1 cellular context compared by ENCODE assay signal in genomic region chr12:124487834-124488165, GRCh38.
TF ChIP-seq lines count a peak whose summit lies in the region.

No MANE protein-coding gene starts in this region.

TF ChIP-seq in K562, 482 proteins besides CTCF, POLR2A, EP300 and RAD21 (continued from another document):
- TF ChIP-seq, protein P1, sequence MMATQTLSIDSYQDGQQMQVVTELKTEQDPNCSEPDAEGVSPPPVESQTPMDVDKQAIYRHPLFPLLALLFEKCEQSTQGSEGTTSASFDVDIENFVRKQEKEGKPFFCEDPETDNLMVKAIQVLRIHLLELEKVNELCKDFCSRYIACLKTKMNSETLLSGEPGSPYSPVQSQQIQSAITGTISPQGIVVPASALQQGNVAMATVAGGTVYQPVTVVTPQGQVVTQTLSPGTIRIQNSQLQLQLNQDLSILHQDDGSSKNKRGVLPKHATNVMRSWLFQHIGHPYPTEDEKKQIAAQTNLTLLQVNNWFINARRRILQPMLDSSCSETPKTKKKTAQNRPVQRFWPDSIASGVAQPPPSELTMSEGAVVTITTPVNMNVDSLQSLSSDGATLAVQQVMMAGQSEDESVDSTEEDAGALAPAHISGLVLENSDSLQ (IDR thresholded peaks at IDR 0.05) = peak; percentile 3; the same call in 1 of the 2 replicates
- no peak for TF ChIP-seq TAL1 (IDR thresholded peaks at IDR 0.05)
- peak; percentile 70 for TF ChIP-seq ZEB2 (IDR thresholded peaks at IDR 0.05)
- TF ChIP-seq SP2 (IDR thresholded peaks at IDR 0.05; ENCODE audit: extremely low read depth, low read depth, low read length, poor library complexity, severe bottlenecking) = no peak
- TF ChIP-seq RBM22 (IDR thresholded peaks at IDR 0.05; ENCODE audit: low read depth, low read length, poor library complexity, severe bottlenecking) = no peak
- TF ChIP-seq ZNF699 (CRISPR knock-in tag; IDR thresholded peaks at IDR 0.05; ENCODE audit: insufficient replicate concordance) = no peak
- TF ChIP-seq DPF2 (IDR thresholded peaks at IDR 0.05) = 0 out of 2 replicates have a peak, but pooled peaks have one; percentile 42
- TF ChIP-seq GATAD2B (IDR thresholded peaks at IDR 0.05; ENCODE audit: borderline replicate concordance) = 0 out of 2 replicates have a peak, but pooled peaks have one; percentile 15
- TF ChIP-seq POLR2AphosphoS5 (IDR thresholded peaks at IDR 0.05; ENCODE audit: control insufficient read depth, insufficient read depth, low read depth, low read length) = no peak
- TF ChIP-seq FOSL1 (tag; conservative IDR thresholded peaks at IDR 0.05) = 0 out of 2 replicates have a peak, but pooled peaks have one; percentile 7
- peak in 1 of 2 experiments; percentile 87; a peak in 2 of 4 replicates for TF ChIP-seq ZMIZ1 (IDR thresholded peaks at IDR 0.05; ENCODE audit: low read depth in 2 of 2, low read length in 2 of 2)
- TF ChIP-seq, protein P2, sequence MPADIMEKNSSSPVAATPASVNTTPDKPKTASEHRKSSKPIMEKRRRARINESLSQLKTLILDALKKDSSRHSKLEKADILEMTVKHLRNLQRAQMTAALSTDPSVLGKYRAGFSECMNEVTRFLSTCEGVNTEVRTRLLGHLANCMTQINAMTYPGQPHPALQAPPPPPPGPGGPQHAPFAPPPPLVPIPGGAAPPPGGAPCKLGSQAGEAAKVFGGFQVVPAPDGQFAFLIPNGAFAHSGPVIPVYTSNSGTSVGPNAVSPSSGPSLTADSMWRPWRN (IDR thresholded peaks at IDR 0.05; ENCODE audit: low read depth) = 0 out of 2 replicates have a peak, but pooled peaks have one; percentile 22
- peak; percentile 5; the same call in 1 of the 2 replicates for TF ChIP-seq TEAD4 (IDR thresholded peaks at IDR 0.05; ENCODE audit: low read length)
- no peak for TF ChIP-seq TEAD4 (CRISPR knock-in tag; IDR thresholded peaks at IDR 0.05; ENCODE audit: borderline replicate concordance)
- TF ChIP-seq, protein P3, sequence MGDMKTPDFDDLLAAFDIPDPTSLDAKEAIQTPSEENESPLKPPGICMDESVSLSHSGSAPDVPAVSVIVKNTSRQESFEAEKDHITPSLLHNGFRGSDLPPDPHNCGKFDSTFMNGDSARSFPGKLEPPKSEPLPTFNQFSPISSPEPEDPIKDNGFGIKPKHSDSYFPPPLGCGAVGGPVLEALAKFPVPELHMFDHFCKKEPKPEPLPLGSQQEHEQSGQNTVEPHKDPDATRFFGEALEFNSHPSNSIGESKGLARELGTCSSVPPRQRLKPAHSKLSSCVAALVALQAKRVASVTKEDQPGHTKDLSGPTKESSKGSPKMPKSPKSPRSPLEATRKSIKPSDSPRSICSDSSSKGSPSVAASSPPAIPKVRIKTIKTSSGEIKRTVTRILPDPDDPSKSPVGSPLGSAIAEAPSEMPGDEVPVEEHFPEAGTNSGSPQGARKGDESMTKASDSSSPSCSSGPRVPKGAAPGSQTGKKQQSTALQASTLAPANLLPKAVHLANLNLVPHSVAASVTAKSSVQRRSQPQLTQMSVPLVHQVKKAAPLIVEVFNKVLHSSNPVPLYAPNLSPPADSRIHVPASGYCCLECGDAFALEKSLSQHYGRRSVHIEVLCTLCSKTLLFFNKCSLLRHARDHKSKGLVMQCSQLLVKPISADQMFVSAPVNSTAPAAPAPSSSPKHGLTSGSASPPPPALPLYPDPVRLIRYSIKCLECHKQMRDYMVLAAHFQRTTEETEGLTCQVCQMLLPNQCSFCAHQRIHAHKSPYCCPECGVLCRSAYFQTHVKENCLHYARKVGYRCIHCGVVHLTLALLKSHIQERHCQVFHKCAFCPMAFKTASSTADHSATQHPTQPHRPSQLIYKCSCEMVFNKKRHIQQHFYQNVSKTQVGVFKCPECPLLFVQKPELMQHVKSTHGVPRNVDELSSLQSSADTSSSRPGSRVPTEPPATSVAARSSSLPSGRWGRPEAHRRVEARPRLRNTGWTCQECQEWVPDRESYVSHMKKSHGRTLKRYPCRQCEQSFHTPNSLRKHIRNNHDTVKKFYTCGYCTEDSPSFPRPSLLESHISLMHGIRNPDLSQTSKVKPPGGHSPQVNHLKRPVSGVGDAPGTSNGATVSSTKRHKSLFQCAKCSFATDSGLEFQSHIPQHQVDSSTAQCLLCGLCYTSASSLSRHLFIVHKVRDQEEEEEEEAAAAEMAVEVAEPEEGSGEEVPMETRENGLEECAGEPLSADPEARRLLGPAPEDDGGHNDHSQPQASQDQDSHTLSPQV (IDR thresholded peaks at IDR 0.05) = no peak
- TF ChIP-seq ZC3H8 (IDR thresholded peaks at IDR 0.05) = no peak
- peak in 1 of 2 experiments; percentile 99; a peak in 2 of 4 replicates for TF ChIP-seq MLLT1 (IDR thresholded peaks at IDR 0.05)
- no peak for TF ChIP-seq TFAM (CRISPR knock-in tag; conservative IDR thresholded peaks at IDR 0.05)
- TF ChIP-seq SRF (CRISPR knock-in tag; IDR thresholded peaks at IDR 0.05) = no peak
- TF ChIP-seq JUND (IDR thresholded peaks at IDR 0.05; ENCODE audit: borderline replicate concordance, low read depth, low read length) = no peak
- TF ChIP-seq JUND (tag; IDR thresholded peaks at IDR 0.05; ENCODE audit: borderline replicate concordance, low read depth, low read length) = 0 out of 3 replicates have a peak, but pooled peaks have one; percentile 5
- no peak for TF ChIP-seq ATF1 (CRISPR knock-in tag; IDR thresholded peaks at IDR 0.05)
- 0 out of 2 replicates have a peak, but pooled peaks have one; percentile 28 for TF ChIP-seq ATF1 (tag; IDR thresholded peaks at IDR 0.05)
- 0 out of 2 replicates have a peak, but pooled peaks have one; percentile 50 for TF ChIP-seq NBN (IDR thresholded peaks at IDR 0.05; ENCODE audit: low read depth)
- TF ChIP-seq ZNF384 (IDR thresholded peaks at IDR 0.05; ENCODE audit: low read depth, low read length) = 0 out of 2 replicates have a peak, but pooled peaks have one; percentile 28
- no peak for TF ChIP-seq ZSCAN29 (IDR thresholded peaks at IDR 0.05)
- TF ChIP-seq ZNF639 (CRISPR knock-in tag; conservative IDR thresholded peaks at IDR 0.05 in 1 of 2, IDR thresholded peaks at IDR 0.05 in 1 of 2) = no peak
- no peak for TF ChIP-seq MCM5 (IDR thresholded peaks at IDR 0.05; ENCODE audit: low read depth)
- peak; percentile 98 for TF ChIP-seq ZBTB17 (CRISPR knock-in tag; IDR thresholded peaks at IDR 0.05)
- no peak for TF ChIP-seq BRD9 (IDR thresholded peaks at IDR 0.05; ENCODE audit: low read depth, partially characterized antibody)
- peak; percentile 45; the same call in 1 of the 2 replicates for TF ChIP-seq SMARCC2 (IDR thresholded peaks at IDR 0.05; ENCODE audit: low read depth)
- peak; percentile 32 to 61; a peak in 2 of 4 replicates for TF ChIP-seq FOXK2 (conservative IDR thresholded peaks at IDR 0.05 in 1 of 2, IDR thresholded peaks at IDR 0.05 in 1 of 2; ENCODE audit: low read depth in 2 of 2)
- TF ChIP-seq SAP30 (IDR thresholded peaks at IDR 0.05; ENCODE audit: borderline replicate concordance, insufficient read depth, low read depth, low read length, poor library complexity, severe bottlenecking) = no peak
